In genomic region chr6:118867181-118867580, GRCh38 we compare ENCODE assay signal across 22 cellular contexts. TPM values are rescaled to one million over a fixed set of nuclear protein-coding genes. Genes with fewer than 3 reads are reported as not detected.
DNase-seq lines count a peak whose midpoint lies in the region; ATAC-seq, FAIRE-seq and TF ChIP-seq lines count a peak whose summit lies in the region.
"Had no signal": no experiment of that assay in that cellular context is flagged by ENCODE, and none has a peak within 500 bp of the region (broad histone marks: within the 10 kb centered on the region; RNA-seq: fewer than 3 reads in every experiment).

No MANE protein-coding gene starts in this region.

- no peaks in the 10 kb centered on the region for H3K9me1 ChIP-seq in K562 (ENCODE audit: control insufficient read depth, insufficient read depth, low read length)

- H3K4me1 ChIP-seq in K562 (replicated peaks in 1 of 2; ENCODE audit: control insufficient read depth in 2 of 2, insufficient read depth in 2 of 2, low read length in 2 of 2) (peaks cover 0 to 4% of the 10 kb centered on the region in 2 experiments; a peak in 2 of 5 replicates), foreskin keratinocyte (peaks cover 18% of the 10 kb centered on the region)

- H3K27me3 ChIP-seq in K562 (ENCODE audit: control insufficient read depth in 2 of 2, insufficient read depth in 2 of 2, low read length in 2 of 2), result no peaks in the 10 kb centered on the region
- no peaks in the 10 kb centered on the region for H3K27me3 ChIP-seq in foreskin keratinocyte

- H3K4me3 ChIP-seq in K562, result no peak overlapping the region

- BruUV-seq in K562 (replicated peaks; lab: Mats Ljungman, UMichigan), result no TSS peak

- H3K9ac ChIP-seq in K562 (ENCODE audit: insufficient read depth in 1 of 2, low read depth in 2 of 2, low read length in 2 of 2), result no peak overlapping the region
- H3K9ac ChIP-seq: SK-N-SH had no signal

- no peak overlapping the region for H3K27ac Mint-ChIP-seq in CD14-positive monocyte
- H3K27ac Mint-ChIP-seq: H9 had no signal

- H3K4me2 ChIP-seq in K562 (ENCODE audit: insufficient read depth, low read length), result no peak overlapping the region
- H3K4me2 ChIP-seq: SK-N-SH had no signal

- peaks cover 33% of the 10 kb centered on the region for H3K4me1 Mint-ChIP-seq in CD14-positive monocyte

- TF ChIP-seq CTCF in K562 (IDR thresholded peaks at IDR 0.05 in 2 of 3, conservative IDR thresholded peaks at IDR 0.05 in 1 of 3; ENCODE audit: insufficient read depth in 2 of 3, low read depth in 1 of 3, low read length in 3 of 3), result no peak
- TF ChIP-seq CTCF in foreskin keratinocyte (conservative IDR thresholded peaks at IDR 0.05), result no peak
- TF ChIP-seq CTCF in CD14-positive monocyte (IDR thresholded peaks at IDR 0.05), result no peak

- intact Hi-C loops in K562 (cut with micrococcal nuclease), result no loop called here
- intact Hi-C loops in CD14-positive monocyte (cut with micrococcal nuclease), result no loop called here

- FAIRE-seq in K562 (lab: Jason Lieb, UNC), result peak; percentile 56

- no peak overlapping the region for H3K4me3 Mint-ChIP-seq in CD14-positive monocyte
- H3K4me3 Mint-ChIP-seq: H9 had no signal

- H3K9me3 Mint-ChIP-seq in CD14-positive monocyte, result peaks cover 0 to 7% (median 5%) of the 10 kb centered on the region in 7 donors

- no peak for TF ChIP-seq POLR2A in K562 (conservative IDR thresholded peaks at IDR 0.05)

- H3K27ac ChIP-seq in K562 (ENCODE audit: extremely low read depth, low read depth, low read length) (no peak overlapping the region), foreskin keratinocyte (no peak overlapping the region)
- H3K27ac ChIP-seq: C4-2B had no signal

- H3K36me3 Mint-ChIP-seq in CD14-positive monocyte, result peaks cover 12 to 35% of the 10 kb centered on the region in 2 donors

- in situ Hi-C loops in K562 (cut with MboI), result no loop called here

- CTCF ChIA-PET in K562 (lab: Yijun Ruan, JAX; ENCODE audit: low intra/inter-chr PET ratio), result no interaction called here

- no peaks in the 10 kb centered on the region for H3K27me3 Mint-ChIP-seq in CD14-positive monocyte (ENCODE audit: low read depth in 3 of 3)

- no peaks in the 10 kb centered on the region; the same call in 2 of the 3 replicates for H3K36me3 ChIP-seq in K562 (ENCODE audit: control insufficient read depth, insufficient read depth, low read length)

- ATAC-seq in K562 (no peak), foreskin keratinocyte (peak; percentile 88)

- no peaks in the 10 kb centered on the region for H3K9me3 ChIP-seq in K562 (replicated peaks; ENCODE audit: control insufficient read depth, insufficient read depth, low read depth, low read length)
- H3K9me3 ChIP-seq: SK-N-SH had no signal

- 87% methylated on average over 4 of the region's 4 CpGs for WGBS in K562 (ENCODE audit: insufficient coverage, low coverage, missing lambda C conversion rate)

- no peak for TF ChIP-seq EP300 in K562 (IDR thresholded peaks at IDR 0.05; ENCODE audit: low read length)

- no peak overlapping the region for H2AFZ ChIP-seq in K562 (ENCODE audit: low read depth, low read length)

- no peaks in the 10 kb centered on the region for H4K20me1 ChIP-seq in K562 (replicated peaks; ENCODE audit: control insufficient read depth, insufficient read depth, low read length)

- no peak for TF ChIP-seq RAD21 in K562 (CRISPR knock-in tag; conservative IDR thresholded peaks at IDR 0.05 in 1 of 2, IDR thresholded peaks at IDR 0.05 in 1 of 2)

- peak; percentile 93 for DNase-seq in ELR (ENCODE audit: low read depth)
- DNase-seq in RKO (ENCODE audit: low spot score), result peak; percentile 49
- no peak for DNase-seq in K562 (ENCODE audit: extremely low read depth in 1 of 4, low spot score in 3 of 4)
- peak in 1 of 2 donors; percentile 26 for DNase-seq in foreskin keratinocyte
- DNase-seq in nucleus accumbens (lab: John Stamatoyannopoulos, UW), result no peak
- DNase-seq in NCI-H2029 (lab: John Stamatoyannopoulos, UW), result no peak
- no peak for DNase-seq in NCI-H524 (lab: John Stamatoyannopoulos, UW)
- DNase-seq in CD14-positive monocyte (ENCODE audit: low spot score), result no peak
- DNase-seq: 8988T, AML-193, GF-D8, H9, MM.1S, NCI-H1048, NCI-H1436, NCI-H187 treated with DMSO at 0.1 percent for 48 hours, NCI-H510A treated with DMSO at 0.1 percent for 48 hours, NCI-H82, RPMI8226, SHP77, SK-N-SH had no signal

- POLR2A ChIA-PET in K562 (lab: Yijun Ruan, JAX), result no interaction called here

- 0 out of 3 replicates have a peak, but pooled peaks cover 10% of the 10 kb centered on the region for H3K79me2 ChIP-seq in K562 (ENCODE audit: control insufficient read depth, insufficient read depth, low read length)

TF ChIP-seq in K562, 482 proteins besides CTCF, POLR2A, EP300 and RAD21:
- TF ChIP-seq RFX5 (IDR thresholded peaks at IDR 0.05; ENCODE audit: low read depth, low read length) (no peak), SRSF1 (IDR thresholded peaks at IDR 0.05; ENCODE audit: low read depth, low read length) (no peak), RFX7 (CRISPR knock-in tag; IDR thresholded peaks at IDR 0.05) (no peak)

RNA-seq across cellular contexts. Expression of gene ASF1A, which starts 26.8 kb away (rescaled TPM):
- total RNA-seq in K562 (2011; cell fraction: chromatin; rRNA removed; ENCODE audit: low replicate concordance), result 12.1 and 19.2 TPM in 2 replicates
- total RNA-seq in K562 (2011; cell fraction: nucleolus; rRNA removed), result 6.8 and 7.5 TPM in 2 replicates
- 8.8 and 12.4 TPM in 2 replicates for total RNA-seq in K562 (2011; cell fraction: nucleoplasm; rRNA removed)
- total RNA-seq in K562 (2014; rRNA removed) (31.8 and 34.6 TPM in 2 replicates), K562 (2014; rRNA removed; fragmentation: Illumina TruSeq; extraction: Trizol) (45.3 and 49.5 TPM in 2 replicates), K562 (2015; rRNA removed; fragmentation: Illumina TruSeq; extraction: Trizol) (28.8 and 31.5 TPM in 2 replicates), K562 (2021) (42.4 and 49.4 TPM in 2 replicates), foreskin keratinocyte (18.3 and 20.8 TPM in 2 replicates)
- polyA plus RNA-seq in K562 (2011; rRNA removed) (26.8 and 37.0 TPM in 2 replicates), K562 (2014; fragmentation: Illumina TruSeq; extraction: Trizol) (35.0 and 36.2 TPM in 2 replicates), K562 (2014; fragmentation: Nextera tagmentation; extraction: Ambion mirVana) (10 to 100 TPM; 32.1 to 34.8 TPM), K562 (2014; rRNA removed) (33.2 and 34.5 TPM in 2 replicates), foreskin keratinocyte (13.0 and 14.7 TPM in 2 replicates), CD14-positive monocyte (10 to 100 TPM; 10.5 to 14.4 TPM)
- 9.0 and 9.9 TPM in 2 replicates for polyA plus RNA-seq in K562 (2011; cell fraction: cytosol; rRNA removed)
- polyA plus RNA-seq in K562 (2011; cell fraction: nucleus; rRNA removed), result 7.4 and 10.5 TPM in 2 replicates
- 24.5 and 25.5 TPM in 2 replicates for polyA plus RNA-seq in K562 (2012)
- 23.1 and 25.9 TPM in 2 replicates for polyA minus RNA-seq in K562 (2011; rRNA and poly(A)+ RNA removed)
- 7.7 and 13.6 TPM in 2 replicates for polyA minus RNA-seq in K562 (2011; cell fraction: cytosol; rRNA and poly(A)+ RNA removed)
- 13.7 and 21.2 TPM in 2 replicates for polyA minus RNA-seq in K562 (2011; cell fraction: nucleus; rRNA and poly(A)+ RNA removed)

Comparison
In these comparisons a context has a peak if more than half of its experiments do, and no peak if none do; other contexts are left out.
1. DNase-seq: peak in ELR (single experiment) and RKO (single experiment); none in K562 (0 of 4), nucleus accumbens (0 of 56), NCI-H2029 (single experiment), NCI-H524 (0 of 2) and CD14-positive monocyte (single experiment).